In genomic region chr12:68676854-68677253, GRCh38 we compare ENCODE assay signal across 1 cellular context.
TF ChIP-seq lines count a peak whose summit lies in the region.

No MANE protein-coding gene starts in this region.

TF ChIP-seq in HepG2, 621 proteins besides CTCF, POLR2A, EP300 and RAD21:
- peak; percentile 72 for TF ChIP-seq CEBPG (CRISPR knock-in tag; IDR thresholded peaks at IDR 0.05)
- TF ChIP-seq POGZ (CRISPR knock-in tag; IDR thresholded peaks at IDR 0.05): 0 out of 2 replicates have a peak, but pooled peaks have one; percentile 15
- peak; percentile 62; the same call in 1 of the 2 replicates for TF ChIP-seq ZMYM3 (CRISPR knock-in tag; IDR thresholded peaks at IDR 0.05)
- TF ChIP-seq ZMYM4 (CRISPR knock-in tag; IDR thresholded peaks at IDR 0.05): peak; percentile 58; the same call in 1 of the 2 replicates
- peak; percentile 55; the same call in 1 of the 2 replicates for TF ChIP-seq ZNF281 (CRISPR knock-in tag; IDR thresholded peaks at IDR 0.05; ENCODE audit: borderline replicate concordance)
- TF ChIP-seq HDAC1 (CRISPR knock-in tag; IDR thresholded peaks at IDR 0.05): peak; percentile 13; the same call in 1 of the 2 replicates
- TF ChIP-seq ZSCAN25 (CRISPR knock-in tag; IDR thresholded peaks at IDR 0.05): peak; percentile 10; the same call in 1 of the 2 replicates
- peak; percentile 42 for TF ChIP-seq HNF4A (CRISPR knock-in tag; IDR thresholded peaks at IDR 0.05)
- peak; percentile 22; the same call in 1 of the 2 replicates for TF ChIP-seq ARID4A (CRISPR knock-in tag; IDR thresholded peaks at IDR 0.05; ENCODE audit: borderline replicate concordance)
- peak; percentile 57; the same call in 1 of the 2 replicates for TF ChIP-seq CEBPB (IDR thresholded peaks at IDR 0.05; ENCODE audit: borderline replicate concordance, low read depth, low read length)
- TF ChIP-seq ZMYM2 (CRISPR knock-in tag; IDR thresholded peaks at IDR 0.05): 0 out of 2 replicates have a peak, but pooled peaks have one; percentile 20
- 0 out of 2 replicates have a peak, but pooled peaks have one; percentile 37 for TF ChIP-seq ARID5B (CRISPR knock-in tag; IDR thresholded peaks at IDR 0.05)
- peak; percentile 71; the same call in 1 of the 2 replicates for TF ChIP-seq ZNF512 (CRISPR knock-in tag; IDR thresholded peaks at IDR 0.05)
- TF ChIP-seq ZNF460 (CRISPR knock-in tag; IDR thresholded peaks at IDR 0.05; ENCODE audit: borderline replicate concordance): 0 out of 2 replicates have a peak, but pooled peaks have one; percentile 21
- 0 out of 2 replicates have a peak, but pooled peaks have one; percentile 22 for TF ChIP-seq TOPORS (CRISPR knock-in tag; IDR thresholded peaks at IDR 0.05)
